In genomic region chr6:131459005-131459404, GRCh38 we compare ENCODE assay signal across 21 cellular contexts.
DNase-seq lines count a peak whose midpoint lies in the region; ATAC-seq, FAIRE-seq and TF ChIP-seq lines count a peak whose summit lies in the region.
"Had no signal": no experiment of that assay in that cellular context is flagged by ENCODE, and none has a peak within 500 bp of the region (broad histone marks: within the 10 kb centered on the region; RNA-seq: fewer than 3 reads in every experiment).

No MANE protein-coding gene starts in this region.

- H4K20me1 ChIP-seq in H1 (replicated peaks in 1 of 2; ENCODE audit: control insufficient read depth in 1 of 2, insufficient read depth in 2 of 2, low read length in 2 of 2), result no peaks in the 10 kb centered on the region

- H2BK120ac ChIP-seq in H1 (replicated peaks; ENCODE audit: low read depth, low read length), result no peak overlapping the region

- no peak for ATAC-seq in GM21825 (IDR thresholded peaks at IDR 0.05; ENCODE audit: unreplicated experiment)
- ATAC-seq in HG03354 (IDR thresholded peaks at IDR 0.05; ENCODE audit: poor library complexity, severe bottlenecking, unreplicated experiment), result no peak
- ATAC-seq: A549; CD8-positive, alpha-beta T cell; GM12878; GM23338 had no signal

- H3K14ac ChIP-seq in H1 (ENCODE audit: insufficient read length), result no peak overlapping the region

- no peak overlapping the region for H2AFZ ChIP-seq in H1 (ENCODE audit: low read length)
- H2AFZ ChIP-seq: GM23338 had no signal

- H3K23me2 ChIP-seq in H1 (ENCODE audit: low read depth, low read length), result no peaks in the 10 kb centered on the region

- no peak overlapping the region for H2BK5ac ChIP-seq in H1 (ENCODE audit: low read depth, low read length)

- intact Hi-C loops in A673 (cut with micrococcal nuclease; ENCODE audit: unreplicated experiment), result no loop called here

- no TSS peak for BruUV-seq in A673 (replicated peaks; lab: Mats Ljungman, UMichigan)

- H3K9ac ChIP-seq in H1 (replicated peaks in 1 of 4; ENCODE audit: extremely low read depth in 1 of 4, low read depth in 3 of 4, low read length in 3 of 4), result no peak overlapping the region

- H3K4ac ChIP-seq in H1 (replicated peaks; ENCODE audit: insufficient read length, low read depth, low read length), result no peak overlapping the region

- no peak overlapping the region for H3K18ac ChIP-seq in H1 (ENCODE audit: extremely low read depth, low read length)

- H4K5ac ChIP-seq in H1 (ENCODE audit: insufficient read length, low read depth, low read length), result no peak overlapping the region

- POLR2A ChIA-PET in A673 (lab: Charles Lee; ENCODE audit: low non-redundant PET), result no interaction called here
- POLR2A ChIA-PET in H1 (lab: Charles Lee; ENCODE audit: partially characterized antibody), result interaction anchor here (1.1 kb wide), 1 partner anchor 165 kb away, joined by 3 read pairs; no protein-coding TSS in a partner anchor
- POLR2A ChIA-PET in RWPE1 (lab: Yijun Ruan, JAX; ENCODE audit: low non-redundant PET), result no interaction called here

- H2AK5ac ChIP-seq in H1 (ENCODE audit: low read depth, low read length), result no peak overlapping the region

- peak overlapping the region; percentile 77 for H3K27ac ChIP-seq in A673 (ENCODE audit: low read depth, low read length, poor library complexity, severe bottlenecking)
- H3K27ac ChIP-seq in H1 (ENCODE audit: low read depth, low read length), result no peak overlapping the region
- H3K27ac ChIP-seq in RWPE1, result no peak overlapping the region
- H3K27ac ChIP-seq: A549 had no signal

- no peak overlapping the region for H3K23ac ChIP-seq in H1 (ENCODE audit: insufficient read length)

- H3K9me3 ChIP-seq in A673 (ENCODE audit: low read depth, low read length, poor library complexity, severe bottlenecking) (no peaks in the 10 kb centered on the region), H1 (ENCODE audit: insufficient read depth in 2 of 2, low read depth in 1 of 2, low read length in 1 of 2) (no peaks in the 10 kb centered on the region)
- H3K9me3 ChIP-seq: A549, Caco-2, HAP-1 had no signal

- no peak for TF ChIP-seq RAD21 in H1 (IDR thresholded peaks at IDR 0.05 in 1 of 2, conservative IDR thresholded peaks at IDR 0.05 in 1 of 2; ENCODE audit: low read depth in 2 of 2, low read length in 2 of 2)

- no peak overlapping the region for H2BK20ac ChIP-seq in H1 (ENCODE audit: low read length)

- H2BK15ac ChIP-seq in H1 (ENCODE audit: low read length), result no peak overlapping the region

- peak overlapping the region; percentile 39; the same call in 1 of the 2 replicates for H2BK12ac ChIP-seq in H1 (ENCODE audit: low read depth, low read length)

- no peak overlapping the region for H4K8ac ChIP-seq in H1 (ENCODE audit: extremely low read depth, insufficient read depth, low read length)

- no peak overlapping the region for H3K56ac ChIP-seq in H1 (replicated peaks; ENCODE audit: insufficient read length, low read depth, low read length)

- FAIRE-seq in H1 (lab: Jason Lieb, UNC), result no peak
- FAIRE-seq: A549, G401.6, GM12878, GM19239, H54 had no signal

- DNase-seq in A673 (ENCODE audit: low spot score) (no peak), LNCaP clone FGC (ENCODE audit: low read depth) (peak; percentile 87), H1 (ENCODE audit: low read depth in 1 of 2, low spot score in 2 of 2) (no peak), RWPE1 (ENCODE audit: low spot score) (no peak)
- DNase-seq: 8988T; C1 segment of cervical spinal cord; Caco-2; CD4-positive, CD25-positive, alpha-beta regulatory T cell; CD8-positive, alpha-beta T cell; DMS153; DND-41; HFFc6 had no signal

- no peak overlapping the region for H4K91ac ChIP-seq in H1 (replicated peaks; ENCODE audit: insufficient read length, low read length)

- H3K27me3 ChIP-seq in A673 (replicated peaks; ENCODE audit: insufficient read depth, low read depth, low read length, poor library complexity), result no peaks in the 10 kb centered on the region
- H3K27me3 ChIP-seq in H1 (replicated peaks in 1 of 4; ENCODE audit: control insufficient read depth in 3 of 4, extremely low read depth in 1 of 4, insufficient read depth in 3 of 4, low read length in 3 of 4), result no peaks in the 10 kb centered on the region

- no peak overlapping the region for H3K4me2 ChIP-seq in H1 (ENCODE audit: insufficient read depth in 1 of 2, low read depth in 2 of 2, low read length in 2 of 2)
- H3K4me2 ChIP-seq: A549, GM23338 had no signal

- no peak for TF ChIP-seq EP300 in H1 (IDR thresholded peaks at IDR 0.05; ENCODE audit: borderline replicate concordance in 1 of 2, low read depth in 2 of 2, low read length in 2 of 2)

- CTCF ChIA-PET in A673 (lab: Charles Lee), result no interaction called here
- CTCF ChIA-PET in H1 (lab: Charles Lee; ENCODE audit: partially characterized antibody), result interaction anchor here (0.7 to 2.3 kb wide), 22 partner anchors 10 to 574 kb away, joined by 3 to 13 read pairs (median 4); no protein-coding TSS in a partner anchor
- CTCF ChIA-PET in RWPE1 (lab: Yijun Ruan, JAX), result no interaction called here

- TF ChIP-seq POLR2A in H1 (IDR thresholded peaks at IDR 0.05; ENCODE audit: control extremely low read depth in 1 of 2, low read depth in 2 of 2, low read length in 2 of 2), result no peak

- no peaks in the 10 kb centered on the region for H3K36me3 ChIP-seq in A673 (ENCODE audit: insufficient read depth, low read length, poor library complexity, severe bottlenecking)
- no peaks in the 10 kb centered on the region for H3K36me3 ChIP-seq in H1 (ENCODE audit: control insufficient read depth in 2 of 4, insufficient read depth in 4 of 4, low read length in 3 of 4)
- H3K36me3 ChIP-seq: HAP-1 had no signal

- no peak for TF ChIP-seq CTCF in A673 (conservative IDR thresholded peaks at IDR 0.05; ENCODE audit: low read depth, low read length)
- TF ChIP-seq CTCF in LNCaP clone FGC (IDR thresholded peaks at IDR 0.05; ENCODE audit: control insufficient read depth, extremely low read depth, insufficient read depth), result no peak
- no peak for TF ChIP-seq CTCF in H1 (IDR thresholded peaks at IDR 0.05; ENCODE audit: control extremely low read depth in 1 of 3, insufficient read depth in 1 of 3, low read depth in 1 of 3, low read length in 3 of 3)
- no peak for TF ChIP-seq CTCF in RWPE1 (conservative IDR thresholded peaks at IDR 0.05; ENCODE audit: low read depth)

- H3K79me2 ChIP-seq in H1 (ENCODE audit: control insufficient read depth in 1 of 2, insufficient read depth in 2 of 2, low read length in 2 of 2), result no peaks in the 10 kb centered on the region

- H3K4me3 ChIP-seq in A673 (ENCODE audit: low read depth, low read length, poor library complexity, severe bottlenecking), result no peak overlapping the region
- H3K4me3 ChIP-seq in LNCaP clone FGC (ENCODE audit: low read depth, low read length), result no peak overlapping the region
- no peak overlapping the region for H3K4me3 ChIP-seq in H1 (ENCODE audit: extremely low read depth in 1 of 4, insufficient read depth in 2 of 4, low read depth in 3 of 4, low read length in 4 of 4)
- H3K4me3 ChIP-seq: A549, GM12878, GM23338, HAP-1 had no signal

- H3K79me1 ChIP-seq in H1 (ENCODE audit: low read depth, low read length), result no peaks in the 10 kb centered on the region

- H3K4me1 ChIP-seq in A673 (ENCODE audit: insufficient read depth, low read length, poor library complexity, severe bottlenecking) (peaks cover 38% of the 10 kb centered on the region), H1 (replicated peaks in 1 of 4; ENCODE audit: control insufficient read depth in 3 of 4, insufficient read depth in 4 of 4, low read length in 3 of 4) (peaks cover 0 to 7% (median 0%) of the 10 kb centered on the region in 4 experiments; a peak in 1 of 7 replicates)
- H3K4me1 ChIP-seq: A549, Caco-2, HAP-1 had no signal

TF ChIP-seq in H1, 55 proteins besides CTCF, POLR2A, EP300 and RAD21:
- TF ChIP-seq JUN (IDR thresholded peaks at IDR 0.05; ENCODE audit: low read depth, low read length), result no peak
- no peak for TF ChIP-seq SRF (IDR thresholded peaks at IDR 0.05; ENCODE audit: low read depth, low read length)
- TF ChIP-seq RFX5 (IDR thresholded peaks at IDR 0.05; ENCODE audit: borderline replicate concordance, low read depth, low read length), result no peak
- no peak for TF ChIP-seq SP1 (IDR thresholded peaks at IDR 0.05; ENCODE audit: low read depth, low read length)
- TF ChIP-seq TAF7 (optimal IDR thresholded peaks at IDR 0.05; ENCODE audit: borderline replicate concordance, low read depth, low read length), result no peak
- no peak for TF ChIP-seq TAF1 (IDR thresholded peaks at IDR 0.05; ENCODE audit: low read depth, low read length)
- TF ChIP-seq MAFK (IDR thresholded peaks at IDR 0.05; ENCODE audit: low read depth, low read length), result no peak
- no peak for TF ChIP-seq GTF2F1 (IDR thresholded peaks at IDR 0.05; ENCODE audit: borderline replicate concordance, low read depth, low read length)
- TF ChIP-seq FOSL1 (IDR thresholded peaks at IDR 0.05; ENCODE audit: insufficient read depth, low read depth, low read length), result no peak
TF ChIP-seq in H1: peak in this region for 0.
